ENCODE assay signal across 8 cellular contexts in genomic region chr11:93089474-93090102, GRCh38.
A peak's percentile ranks its signal among the peaks of the same experiment; 100 is the strongest.
DNase-seq lines count a peak whose midpoint lies in the region; ATAC-seq, FAIRE-seq and TF ChIP-seq lines count a peak whose summit lies in the region.

No MANE protein-coding gene starts in this region.

- H2AK5ac ChIP-seq in H1 (ENCODE audit: low read depth, low read length): no peak overlapping the region

- H3K56ac ChIP-seq in H1 (replicated peaks; ENCODE audit: insufficient read length, low read depth, low read length): no peak overlapping the region

- no peak overlapping the region for H3K4me2 ChIP-seq in H1 (ENCODE audit: insufficient read depth in 1 of 2, low read depth in 2 of 2, low read length in 2 of 2)

- H3K27ac Mint-ChIP-seq in CD4-positive, alpha-beta T cell: no peak overlapping the region

- intact Hi-C loops in mucosa of descending colon (cut with DNase I, micrococcal nuclease): no loop called here
- intact Hi-C loops in CD4-positive, alpha-beta T cell (cut with DNase I, micrococcal nuclease): no loop called here

- H3K27ac ChIP-seq in H1 (ENCODE audit: low read depth, low read length): no peak overlapping the region
- no peak overlapping the region for H3K27ac ChIP-seq in CD4-positive, alpha-beta T cell (ENCODE audit: low read depth, low read length)

- peaks cover 0 to 3% of the 10 kb centered on the region in 2 experiments; a peak in 1 of 4 replicates for H3K9me3 ChIP-seq in H1 (ENCODE audit: insufficient read depth in 2 of 2, low read depth in 1 of 2, low read length in 1 of 2)
- no peaks in the 10 kb centered on the region for H3K9me3 ChIP-seq in mucosa of descending colon
- H3K9me3 ChIP-seq in CD4-positive, alpha-beta T cell (ENCODE audit: control insufficient read depth, low read length): no peaks in the 10 kb centered on the region

- no peaks in the 10 kb centered on the region for H3K79me2 ChIP-seq in H1 (ENCODE audit: control insufficient read depth in 1 of 2, insufficient read depth in 2 of 2, low read length in 2 of 2)

- TF ChIP-seq POLR2A in H1 (IDR thresholded peaks at IDR 0.05; ENCODE audit: control extremely low read depth in 1 of 2, low read depth in 2 of 2, low read length in 2 of 2): no peak

- POLR2A ChIA-PET in H1 (lab: Charles Lee; ENCODE audit: partially characterized antibody): interaction anchor here (0.7 to 0.8 kb wide), 2 partner anchors 18 to 26 kb away, joined by 3 read pairs; no protein-coding TSS in a partner anchor
- POLR2A ChIA-PET in CD4-positive, alpha-beta T cell (lab: Charles Lee): no interaction called here

- TF ChIP-seq CTCF in GM06990 (IDR thresholded peaks at IDR 0.05; ENCODE audit: insufficient read depth, low read length, poor library complexity, severe bottlenecking): peak; percentile 59
- peak in 2 of 3 experiments; percentile 54 to 80; a peak in 3 of 4 replicates for TF ChIP-seq CTCF in H1 (IDR thresholded peaks at IDR 0.05; ENCODE audit: control extremely low read depth in 1 of 3, insufficient read depth in 1 of 3, low read depth in 1 of 3, low read length in 3 of 3)
- TF ChIP-seq CTCF in mucosa of descending colon (IDR thresholded peaks at IDR 0.05): no peak
- no peak for TF ChIP-seq CTCF in CD4-positive, alpha-beta T cell (IDR thresholded peaks at IDR 0.05)

- H3K36me3 ChIP-seq in GM06990 (ENCODE audit: control insufficient read depth, insufficient read depth, low read length) (no peaks in the 10 kb centered on the region), H1 (ENCODE audit: control insufficient read depth in 2 of 4, insufficient read depth in 4 of 4, low read length in 3 of 4) (no peaks in the 10 kb centered on the region), mucosa of descending colon (ENCODE audit: low read depth) (no peaks in the 10 kb centered on the region)

- no peaks in the 10 kb centered on the region for H4K20me1 ChIP-seq in H1 (replicated peaks in 1 of 2; ENCODE audit: control insufficient read depth in 1 of 2, insufficient read depth in 2 of 2, low read length in 2 of 2)

- H4K91ac ChIP-seq in H1 (replicated peaks; ENCODE audit: insufficient read length, low read length): no peak overlapping the region

- peak; percentile 88 for FAIRE-seq in H1 (lab: Jason Lieb, UNC)

- no peak overlapping the region for H2BK20ac ChIP-seq in H1 (ENCODE audit: low read length)

- no peak overlapping the region for H2BK5ac ChIP-seq in H1 (ENCODE audit: low read depth, low read length)

- no peak overlapping the region for H3K4me3 Mint-ChIP-seq in CD4-positive, alpha-beta T cell

- TF ChIP-seq EP300 in H1 (IDR thresholded peaks at IDR 0.05; ENCODE audit: borderline replicate concordance in 1 of 2, low read depth in 2 of 2, low read length in 2 of 2): no peak; a peak in 1 of 3 replicates

- no peaks in the 10 kb centered on the region for H3K4me1 Mint-ChIP-seq in CD4-positive, alpha-beta T cell (ENCODE audit: low read depth)

- WGBS in H1 (ENCODE audit: extremely low coverage in 1 of 2, insufficient coverage in 1 of 2, insufficient read length in 1 of 2, insufficient replicate concordance in 2 of 2, low coverage in 1 of 2, low lambda C conversion rate in 2 of 2, missing lambda C conversion rate in 1 of 2), 2 experiments: 73% methylated on average over 5 of the region's 5 CpGs; no CpG with 5 or more reads in 1 of the 2 experiments

- 0 out of 2 replicates have a peak overlapping the region, but pooled peaks have one; percentile 16 for H2AFZ ChIP-seq in H1 (ENCODE audit: low read length)

- H2BK12ac ChIP-seq in H1 (ENCODE audit: low read depth, low read length): no peak overlapping the region

- ATAC-seq in HG02642 (IDR thresholded peaks at IDR 0.05; ENCODE audit: poor library complexity, unreplicated experiment) (peak; percentile 59), mucosa of descending colon (peak; percentile 81)
- ATAC-seq in CD4-positive, alpha-beta T cell (ENCODE audit: poor library complexity): no peak

- H3K4me1 ChIP-seq in H1 (replicated peaks in 1 of 4; ENCODE audit: control insufficient read depth in 3 of 4, insufficient read depth in 4 of 4, low read length in 3 of 4) (peaks cover 0 to 9% (median 3%) of the 10 kb centered on the region in 4 experiments; a peak in 4 of 7 replicates), mucosa of descending colon (ENCODE audit: low read depth) (no peaks in the 10 kb centered on the region)

- TF ChIP-seq RAD21 in H1 (IDR thresholded peaks at IDR 0.05 in 1 of 2, conservative IDR thresholded peaks at IDR 0.05 in 1 of 2; ENCODE audit: low read depth in 2 of 2, low read length in 2 of 2): peak; percentile 54 to 70

- no peaks in the 10 kb centered on the region for H3K36me3 Mint-ChIP-seq in CD4-positive, alpha-beta T cell (ENCODE audit: low read depth)

- no peaks in the 10 kb centered on the region for H3K27me3 Mint-ChIP-seq in CD4-positive, alpha-beta T cell

- H3K9ac ChIP-seq in H1 (replicated peaks in 1 of 4; ENCODE audit: extremely low read depth in 1 of 4, low read depth in 3 of 4, low read length in 3 of 4): no peak overlapping the region

- no peak overlapping the region for H3K4ac ChIP-seq in H1 (replicated peaks; ENCODE audit: insufficient read length, low read depth, low read length)

- no peaks in the 10 kb centered on the region for H3K79me1 ChIP-seq in H1 (ENCODE audit: low read depth, low read length)

- H4K5ac ChIP-seq in H1 (ENCODE audit: insufficient read length, low read depth, low read length): no peak overlapping the region

- no peak overlapping the region for H3K23ac ChIP-seq in H1 (ENCODE audit: insufficient read length)

- H2BK120ac ChIP-seq in H1 (replicated peaks; ENCODE audit: low read depth, low read length): no peak overlapping the region

- H3K14ac ChIP-seq in H1 (ENCODE audit: insufficient read length): no peak overlapping the region

- DNase-seq in GM06990 (ENCODE audit: extremely low read depth, insufficient read length): no peak
- peak; percentile 16 for DNase-seq in NCI-H748 treated with DMSO at 0.1 percent for 48 hours (lab: John Stamatoyannopoulos, UW)
- no peak for DNase-seq in H1 (ENCODE audit: low read depth in 1 of 2, low spot score in 2 of 2)
- peak in 1 of 3 donors; percentile 68 for DNase-seq in mucosa of descending colon
- DNase-seq in CD4-positive, alpha-beta T cell: no peak
- DNase-seq in activated CD4-positive, CD25-positive, alpha-beta regulatory T cell (lab: John Stamatoyannopoulos, UW): no peak
- no peak for DNase-seq in cerebellum (ENCODE audit: low spot score)

- H2BK15ac ChIP-seq in H1 (ENCODE audit: low read length): no peak overlapping the region

- H3K18ac ChIP-seq in H1 (ENCODE audit: extremely low read depth, low read length): peak overlapping the region; percentile 17; the same call in 1 of the 2 replicates

- no peaks in the 10 kb centered on the region; the same call in 1 of the 2 replicates for H3K27me3 ChIP-seq in GM06990 (replicated peaks; ENCODE audit: control insufficient read depth, insufficient read depth, low read length)
- no peaks in the 10 kb centered on the region for H3K27me3 ChIP-seq in H1 (replicated peaks in 1 of 4; ENCODE audit: control insufficient read depth in 3 of 4, extremely low read depth in 1 of 4, insufficient read depth in 3 of 4, low read length in 3 of 4)
- H3K27me3 ChIP-seq in CD4-positive, alpha-beta T cell (ENCODE audit: control insufficient read depth, insufficient read depth, low read length): peaks cover 4% of the 10 kb centered on the region

- H3K9me3 Mint-ChIP-seq in CD4-positive, alpha-beta T cell: no peaks in the 10 kb centered on the region

- CTCF ChIA-PET in H1 (lab: Charles Lee; ENCODE audit: partially characterized antibody): interaction anchor here (0.8 to 5.6 kb wide), 8 partner anchors 10 to 148 kb away, joined by 3 to 33 read pairs (median 5); no protein-coding TSS in a partner anchor
- CTCF ChIA-PET in CD4-positive, alpha-beta T cell (lab: Charles Lee): no interaction called here

- H4K8ac ChIP-seq in H1 (ENCODE audit: extremely low read depth, insufficient read depth, low read length): no peak overlapping the region

- H3K4me3 ChIP-seq in GM06990 (replicated peaks; ENCODE audit: low read depth, low read length) (no peak overlapping the region), H1 (ENCODE audit: extremely low read depth in 1 of 4, insufficient read depth in 2 of 4, low read depth in 3 of 4, low read length in 4 of 4) (no peak overlapping the region), mucosa of descending colon (no peak overlapping the region)

- no peaks in the 10 kb centered on the region for H3K23me2 ChIP-seq in H1 (ENCODE audit: low read depth, low read length)

TF ChIP-seq in H1, 55 proteins besides CTCF, POLR2A, EP300 and RAD21 (continues in another document):
- TF ChIP-seq SRF (IDR thresholded peaks at IDR 0.05; ENCODE audit: low read depth, low read length) (no peak; the same call in 1 of the 2 replicates), MAFK (IDR thresholded peaks at IDR 0.05; ENCODE audit: low read depth, low read length) (peak; percentile 88), YY1 (IDR thresholded peaks at IDR 0.05; ENCODE audit: low read depth, low read length) (peak; percentile 50; the same call in 1 of the 2 replicates), KDM1A (IDR thresholded peaks at IDR 0.05; ENCODE audit: borderline replicate concordance, low read length) (no peak), SP2 (IDR thresholded peaks at IDR 0.05; ENCODE audit: low read length) (no peak), E2F6 (IDR thresholded peaks at IDR 0.05) (no peak), KDM5A (IDR thresholded peaks at IDR 0.05; ENCODE audit: low read length) (no peak), TBP (IDR thresholded peaks at IDR 0.05; ENCODE audit: low read depth, low read length) (0 out of 2 replicates have a peak, but pooled peaks have one; percentile 19), USF2 (IDR thresholded peaks at IDR 0.05; ENCODE audit: low read length) (no peak), BRCA1 (IDR thresholded peaks at IDR 0.05; ENCODE audit: low read depth, low read length) (no peak), SP4 (IDR thresholded peaks at IDR 0.05; ENCODE audit: low read length) (no peak), NRF1 (IDR thresholded peaks at IDR 0.05; ENCODE audit: low read depth, low read length) (no peak), CEBPB (IDR thresholded peaks at IDR 0.05; ENCODE audit: low read depth, low read length) (peak; percentile 35; the same call in 1 of the 2 replicates)

Comparison
In these comparisons a context has a peak if more than half of its experiments do, and no peak if none do; other contexts are left out.
1. CTCF ChIP-seq: peak in GM06990 (single experiment) and H1 (2 of 3); none in mucosa of descending colon (single experiment) and CD4-positive, alpha-beta T cell (single experiment).